ENCODE assay signal across 8 cellular contexts in genomic region chr10:109956454-109957091, GRCh38. TPM values are rescaled to one million over a fixed set of nuclear protein-coding genes. Genes with fewer than 3 reads are reported as not detected.
DNase-seq lines count a peak whose midpoint lies in the region; ATAC-seq, FAIRE-seq and TF ChIP-seq lines count a peak whose summit lies in the region.

No MANE protein-coding gene starts in this region.

- peak; percentile 64 to 78 for ATAC-seq in activated CD4-positive, CD25-positive, alpha-beta regulatory T cell treated with anti-CD3 and anti-CD28 coated beads, Interleukin-2, amount 50 U/mL, for 24 hours
- peak; percentile 79 for ATAC-seq in GM19452 (IDR thresholded peaks at IDR 0.05; ENCODE audit: unreplicated experiment)
- ATAC-seq in HG03196 (IDR thresholded peaks at IDR 0.05; ENCODE audit: unreplicated experiment): peak; percentile 73

- H3K4me2 ChIP-seq in endothelial cell of umbilical vein (ENCODE audit: insufficient read depth, low read length): no peak overlapping the region

- DNase-seq in activated CD4-positive, CD25-positive, alpha-beta regulatory T cell treated with anti-CD3 and anti-CD28 coated beads, Interleukin-2, amount 50 U/mL, for 72 hours: no peak
- DNase-seq in RCC 7860 (ENCODE audit: low spot score) (peak; percentile 38), endothelial cell of umbilical vein (ENCODE audit: low read depth, low spot score) (peak; percentile 41), osteocyte (ENCODE audit: extremely low spot score, unreplicated experiment) (no peak), globus pallidus (ENCODE audit: low spot score) (no peak)

- peak overlapping the region; percentile 31 for H2AFZ ChIP-seq in endothelial cell of umbilical vein (ENCODE audit: low read depth, low read length)

- no peaks in the 10 kb centered on the region for H3K9me3 ChIP-seq in endothelial cell of umbilical vein (replicated peaks; ENCODE audit: control insufficient read depth, insufficient read depth, low read length)

- no peaks in the 10 kb centered on the region for H3K27me3 Mint-ChIP-seq in osteocyte (ENCODE audit: unreplicated experiment)

- no peak overlapping the region for H3K4me3 Mint-ChIP-seq in osteocyte (ENCODE audit: unreplicated experiment)

- peaks cover 0 to 2% of the 10 kb centered on the region in 2 experiments for H3K27me3 ChIP-seq in endothelial cell of umbilical vein (ENCODE audit: control insufficient read depth in 2 of 2, insufficient read depth in 2 of 2, low read length in 2 of 2)

- no peak for FAIRE-seq in RCC 7860 (lab: Jason Lieb, UNC)
- peak; percentile 86 for FAIRE-seq in endothelial cell of umbilical vein (lab: Jason Lieb, UNC)

- no peak overlapping the region for H3K4me3 ChIP-seq in endothelial cell of umbilical vein (replicated peaks in 1 of 3; ENCODE audit: insufficient read depth in 1 of 3, low read depth in 1 of 3, low read length in 3 of 3)

- H3K9me3 Mint-ChIP-seq in osteocyte (ENCODE audit: unreplicated experiment): peaks cover 3% of the 10 kb centered on the region

- no peaks in the 10 kb centered on the region for H3K79me2 ChIP-seq in endothelial cell of umbilical vein (ENCODE audit: control insufficient read depth, insufficient read depth, low read length)

- H3K27ac Mint-ChIP-seq in osteocyte (ENCODE audit: unreplicated experiment): no peak overlapping the region

- no peaks in the 10 kb centered on the region for H3K9me1 ChIP-seq in endothelial cell of umbilical vein (replicated peaks; ENCODE audit: control insufficient read depth, extremely low read depth, insufficient read depth, low read length)

- no peaks in the 10 kb centered on the region for H3K36me3 Mint-ChIP-seq in osteocyte (ENCODE audit: unreplicated experiment)

- H4K20me1 ChIP-seq in endothelial cell of umbilical vein (replicated peaks; ENCODE audit: control insufficient read depth, extremely low read depth, insufficient read depth, low read length): no peaks in the 10 kb centered on the region

- BruUV-seq in endothelial cell of umbilical vein (replicated peaks; lab: Mats Ljungman, UMichigan): no TSS peak

- no peak for TF ChIP-seq POLR2A in endothelial cell of umbilical vein (IDR thresholded peaks at IDR 0.05; ENCODE audit: low read depth, low read length)

- H3K9ac ChIP-seq in endothelial cell of umbilical vein (replicated peaks; ENCODE audit: extremely low read depth, insufficient read depth, low read length): no peak overlapping the region

- dilution Hi-C loops in endothelial cell of umbilical vein (cut with MboI; ENCODE audit: extremely low pct_ligation_motif_present, low sequenced_read_pairs): no loop called here

- CTCF ChIA-PET in endothelial cell of umbilical vein (lab: Charles Lee): interaction anchor here (1.0 to 1.9 kb wide), 5 partner anchors 9 to 159 kb away, joined by 3 to 10 read pairs (median 3); partner anchors contain the start of gene ADD3

- peaks cover 33% of the 10 kb centered on the region for H3K4me1 Mint-ChIP-seq in osteocyte (ENCODE audit: unreplicated experiment)

- H3K4me1 ChIP-seq in endothelial cell of umbilical vein (ENCODE audit: control insufficient read depth, extremely low read depth, insufficient read depth, low read length): no peaks in the 10 kb centered on the region

- peak; percentile 55 to 70 for TF ChIP-seq CTCF in endothelial cell of umbilical vein (IDR thresholded peaks at IDR 0.05; ENCODE audit: extremely low read depth in 1 of 2, insufficient read depth in 1 of 2, low read depth in 1 of 2, low read length in 2 of 2)
- TF ChIP-seq CTCF in osteocyte (IDR thresholded peaks at IDR 0.05): peak; percentile 55

- intact Hi-C loops in endothelial cell of umbilical vein (cut with micrococcal nuclease): loop anchor here (1.0 kb wide), 4 partner anchors 9 to 181 kb away; partner anchors contain the start of gene ADD3

- H3K27ac ChIP-seq in endothelial cell of umbilical vein (ENCODE audit: insufficient read depth, low read depth, low read length): no peak overlapping the region

- POLR2A ChIA-PET in endothelial cell of umbilical vein (lab: Charles Lee): no interaction called here

- no peaks in the 10 kb centered on the region for H3K36me3 ChIP-seq in endothelial cell of umbilical vein (ENCODE audit: control insufficient read depth in 2 of 2, extremely low read depth in 1 of 2, insufficient read depth in 2 of 2, low read length in 2 of 2)

TF ChIP-seq in endothelial cell of umbilical vein, 7 proteins besides CTCF, POLR2A, EP300 and RAD21:
- TF ChIP-seq EZH2 (IDR thresholded peaks at IDR 0.05; ENCODE audit: borderline replicate concordance, low read depth, low read length, severe bottlenecking): no peak
- TF ChIP-seq GATA2 (IDR thresholded peaks at IDR 0.05; ENCODE audit: insufficient read depth, insufficient read length, low read depth, low read length): no peak
- no peak for TF ChIP-seq MYC (IDR thresholded peaks at IDR 0.05; ENCODE audit: low read depth, low read length)
- TF ChIP-seq MAX (IDR thresholded peaks at IDR 0.05; ENCODE audit: insufficient read depth, insufficient read length): no peak
- no peak for TF ChIP-seq FOS (IDR thresholded peaks at IDR 0.05; ENCODE audit: borderline replicate concordance, insufficient read depth, low read length)
- no peak for TF ChIP-seq POLR2AphosphoS5 (IDR thresholded peaks at IDR 0.05; ENCODE audit: insufficient read depth, low read depth, low read length)
- TF ChIP-seq JUN (IDR thresholded peaks at IDR 0.05; ENCODE audit: borderline replicate concordance, insufficient read depth, insufficient read length, low read depth): no peak

RNA-seq across cellular contexts. Expression of gene XPNPEP1, which starts 33.3 kb away (rescaled TPM):
- total RNA-seq in endothelial cell of umbilical vein (81.1 and 87.3 TPM in 2 replicates), osteocyte (74.5 and 86.5 TPM in 2 replicates)
- polyA plus RNA-seq in endothelial cell of umbilical vein: 245 and 319 TPM in 2 replicates
- polyA plus RNA-seq in endothelial cell of umbilical vein (2011; cell fraction: cytosol; rRNA removed): 227 and 274 TPM in 2 replicates
- 318 and 442 TPM in 2 replicates for polyA plus RNA-seq in endothelial cell of umbilical vein (2011; cell fraction: nucleus; rRNA removed)
- 90.4 and 99.5 TPM in 2 replicates for polyA plus RNA-seq in endothelial cell of umbilical vein (2012)
- polyA minus RNA-seq in endothelial cell of umbilical vein: 427 and 471 TPM in 2 replicates
- polyA minus RNA-seq in endothelial cell of umbilical vein (2011; cell fraction: cytosol; rRNA and poly(A)+ RNA removed): 69.1 TPM
- 149 and 157 TPM in 2 replicates for polyA minus RNA-seq in endothelial cell of umbilical vein (2011; cell fraction: nucleus; rRNA and poly(A)+ RNA removed)

RNA-seq across cellular contexts. Expression of gene ADD3, which starts 51.2 kb away (rescaled TPM):
- total RNA-seq in endothelial cell of umbilical vein (52.3 and 55.2 TPM in 2 replicates), osteocyte (128 and 138 TPM in 2 replicates)
- 14.9 and 18.2 TPM in 2 replicates for polyA plus RNA-seq in endothelial cell of umbilical vein
- 75.4 and 189 TPM in 2 replicates for polyA plus RNA-seq in endothelial cell of umbilical vein (2011; cell fraction: cytosol; rRNA removed)
- 157 and 300 TPM in 2 replicates for polyA plus RNA-seq in endothelial cell of umbilical vein (2011; cell fraction: nucleus; rRNA removed)
- polyA plus RNA-seq in endothelial cell of umbilical vein (2012): 57.6 and 68.2 TPM in 2 replicates
- polyA minus RNA-seq in endothelial cell of umbilical vein: 67.0 and 78.2 TPM in 2 replicates
- 31.3 TPM for polyA minus RNA-seq in endothelial cell of umbilical vein (2011; cell fraction: cytosol; rRNA and poly(A)+ RNA removed)
- 87.6 and 106 TPM in 2 replicates for polyA minus RNA-seq in endothelial cell of umbilical vein (2011; cell fraction: nucleus; rRNA and poly(A)+ RNA removed)

Comparison
In these comparisons a context has a peak if more than half of its experiments do, and no peak if none do; other contexts are left out.
1. DNase-seq: peak in RCC 7860 (single experiment) and endothelial cell of umbilical vein (single experiment); none in activated CD4-positive, CD25-positive, alpha-beta regulatory T cell treated with anti-CD3 and anti-CD28 coated beads, Interleukin-2, amount 50 U/mL, for 72 hours (single experiment), osteocyte (single experiment) and globus pallidus (single experiment).
2. Peak in every context shown above with its lines, with median percentiles within 50 percentile points of each other: ATAC-seq.